In the genomic region with DNA sequence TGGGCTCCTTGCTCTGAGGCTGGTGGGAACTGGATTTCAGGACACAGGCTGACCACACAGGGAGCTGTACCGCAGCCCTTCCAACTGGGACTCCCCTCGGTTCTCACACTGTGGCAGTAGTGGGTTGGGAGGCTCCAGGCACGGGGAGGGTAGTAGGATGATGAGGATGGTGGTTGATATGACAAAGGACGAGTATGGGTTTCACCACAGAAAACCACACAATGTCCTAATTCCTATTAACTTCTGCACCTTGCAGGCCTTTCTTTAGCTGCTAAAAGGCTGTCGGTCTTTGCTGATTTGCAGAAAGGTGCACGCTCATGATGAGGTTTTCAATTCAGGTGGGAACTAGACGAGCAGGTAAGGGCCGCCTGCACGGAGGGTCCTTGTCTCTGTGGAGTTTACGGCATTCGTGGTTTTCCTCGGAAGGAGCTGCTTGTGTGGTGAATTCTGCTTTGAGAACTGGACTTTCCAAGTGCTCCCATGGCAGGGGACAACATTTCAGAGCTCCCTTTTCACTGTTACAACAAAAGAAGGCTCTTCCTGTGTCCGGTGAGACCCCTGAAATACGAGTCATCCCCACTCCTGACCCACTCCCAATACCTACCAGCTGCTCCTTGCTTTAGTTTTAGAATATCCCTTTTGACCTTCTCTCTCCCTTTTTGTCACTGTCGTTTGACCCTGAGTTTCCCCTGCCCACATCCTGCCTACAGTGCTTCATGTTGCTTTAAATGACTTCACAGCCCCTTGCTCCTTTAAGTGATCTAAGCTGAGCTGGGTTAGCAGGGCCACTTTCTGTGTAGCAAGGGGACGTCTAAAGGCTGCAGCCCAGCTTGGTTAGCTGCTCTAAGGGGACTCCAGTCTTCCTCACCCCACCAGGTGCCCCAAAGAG, we compare ENCODE assay signal across 9 cellular contexts.
DNase-seq lines count a peak whose midpoint lies in the region.
"Had no signal": no experiment of that assay in that cellular context is flagged by ENCODE, and none has a peak within 500 bp of the region (broad histone marks: within the 10 kb centered on the region; RNA-seq: fewer than 3 reads in every experiment).

No MANE protein-coding gene starts in this region.

- DNase-seq in activated CD8-positive, alpha-beta memory T cell treated with anti-CD3 and anti-CD28 coated beads for 24 hours, result peak; percentile 61
- DNase-seq in activated CD8-positive, alpha-beta memory T cell treated with anti-CD3 and anti-CD28 coated beads, Interleukin-2, amount 50 U/mL, for 4 hours, result no peak
- peak; percentile 77 for DNase-seq in SKM-1 treated with dmso at 0.1 percent for 144 hours (lab: John Stamatoyannopoulos, UW; ENCODE audit: unreplicated experiment)
- DNase-seq in central memory CD4-positive, alpha-beta T cell, result peak; percentile 13
- DNase-seq in stimulated activated naive CD4-positive, alpha-beta T cell treated with Interleukin-2 at 50 U/mL for 16 hours (lab: John Stamatoyannopoulos, UW), result peak; percentile 21
- DNase-seq in HuH-7.5 (ENCODE audit: low spot score), result no peak
- no peak for DNase-seq in HCEC 1CT
- no peak for DNase-seq in iPS-NIHi7 (ENCODE audit: extremely low spot score)
- DNase-seq: naive B cell had no signal

Comparison
In these comparisons a context has a peak if more than half of its experiments do, and no peak if none do; other contexts are left out.
1. DNase-seq: peak in activated CD8-positive, alpha-beta memory T cell treated with anti-CD3 and anti-CD28 coated beads for 24 hours (single experiment), SKM-1 treated with dmso at 0.1 percent for 144 hours (single experiment), central memory CD4-positive, alpha-beta T cell (single experiment) and stimulated activated naive CD4-positive, alpha-beta T cell treated with Interleukin-2 at 50 U/mL for 16 hours (single experiment); none in activated CD8-positive, alpha-beta memory T cell treated with anti-CD3 and anti-CD28 coated beads, Interleukin-2, amount 50 U/mL, for 4 hours (single experiment), HuH-7.5 (single experiment), HCEC 1CT (single experiment) and iPS-NIHi7 (single experiment).